In genomic region chr2:156553714-156554442, GRCh38 we compare ENCODE assay signal across 17 cellular contexts.
DNase-seq lines count a peak whose midpoint lies in the region; ATAC-seq and TF ChIP-seq lines count a peak whose summit lies in the region.
"Had no signal": no experiment of that assay in that cellular context is flagged by ENCODE, and none has a peak within 500 bp of the region (broad histone marks: within the 10 kb centered on the region; RNA-seq: fewer than 3 reads in every experiment).

No MANE protein-coding gene starts in this region.

- H3F3A ChIP-seq in PC-3 (ENCODE audit: low read length, unreplicated experiment), result no peaks in the 10 kb centered on the region

- no peak for TF ChIP-seq CTCF in PC-3 (conservative IDR thresholded peaks at IDR 0.05; ENCODE audit: low read depth, low read length)

- no peaks in the 10 kb centered on the region for H3K9me3 ChIP-seq in PC-3 (ENCODE audit: low read length)

- CTCF ChIA-PET in PC-3 (lab: Charles Lee), result no interaction called here

- no peak overlapping the region for H3K4me3 ChIP-seq in PC-3 (ENCODE audit: low read length)

- intact Hi-C loops in PC-3 (cut with micrococcal nuclease), result no loop called here

- H3K79me2 ChIP-seq in PC-3 (ENCODE audit: low read length), result no peaks in the 10 kb centered on the region

- peak; percentile 58 for ATAC-seq in GM18867 (IDR thresholded peaks at IDR 0.05; ENCODE audit: unreplicated experiment)
- peak; percentile 67 for ATAC-seq in GM21447 (IDR thresholded peaks at IDR 0.05; ENCODE audit: unreplicated experiment)
- peak; percentile 76 for ATAC-seq in HG03432 (IDR thresholded peaks at IDR 0.05; ENCODE audit: unreplicated experiment)
- ATAC-seq in activated CD4-positive, CD25-positive, alpha-beta regulatory T cell treated with anti-CD3 and anti-CD28 coated beads, Interleukin-2, amount 50 U/mL, for 24 hours, result no peak
- no peak for ATAC-seq in GM21717 (IDR thresholded peaks at IDR 0.05; ENCODE audit: unreplicated experiment)
- ATAC-seq in PC-3, result no peak

- POLR2A ChIA-PET in PC-3 (lab: Charles Lee; ENCODE audit: unreplicated experiment), result no interaction called here

- H3K9me2 ChIP-seq in PC-3 (replicated peaks; ENCODE audit: low read length), result no peaks in the 10 kb centered on the region

- BruUV-seq in PC-3 (replicated peaks; lab: Mats Ljungman, UMichigan), result no TSS peak

- H2AFZ ChIP-seq in PC-3 (ENCODE audit: low read length), result no peak overlapping the region

- DNase-seq in PC-3, result no peak
- no peak for DNase-seq in NCI-H1092 (lab: John Stamatoyannopoulos, UW)
- DNase-seq: CD4-positive, CD25-positive, alpha-beta regulatory T cell; EL; GF-D8; HFFc6; Kasumi-1; NCI-H1694 treated with DMSO at 0.1 percent for 48 hours; NCI-H2081 treated with DMSO at 0.1 percent for 48 hours; NCI-H446 treated with DMSO at 0.1 percent for 48 hours; NCI-H526 treated with DMSO at 0.1 percent for 48 hours; Right ventricle myocardium superior had no signal

- H3K9ac ChIP-seq in PC-3 (ENCODE audit: low read length), result no peak overlapping the region

- peaks cover 4% of the 10 kb centered on the region; the same call in 1 of the 2 replicates for H3K36me3 ChIP-seq in PC-3 (ENCODE audit: low read depth, low read length)

- no peaks in the 10 kb centered on the region for H4K20me1 ChIP-seq in PC-3 (ENCODE audit: low read length)

- H3K27me3 ChIP-seq in PC-3 (ENCODE audit: low read length), result no peaks in the 10 kb centered on the region

- H3K27ac ChIP-seq in PC-3 (ENCODE audit: low read length), result no peak overlapping the region

- no peaks in the 10 kb centered on the region for H3K4me1 ChIP-seq in PC-3 (ENCODE audit: insufficient read depth, low read length)

- no peak overlapping the region for H3K4me2 ChIP-seq in PC-3 (ENCODE audit: low read length)

Comparison
In these comparisons a context has a peak if more than half of its experiments do, and no peak if none do; other contexts are left out.
1. ATAC-seq: peak in GM18867 (single experiment), GM21447 (single experiment) and HG03432 (single experiment); none in activated CD4-positive, CD25-positive, alpha-beta regulatory T cell treated with anti-CD3 and anti-CD28 coated beads, Interleukin-2, amount 50 U/mL, for 24 hours (0 of 2), GM21717 (single experiment) and PC-3 (single experiment).